In the genomic region with DNA sequence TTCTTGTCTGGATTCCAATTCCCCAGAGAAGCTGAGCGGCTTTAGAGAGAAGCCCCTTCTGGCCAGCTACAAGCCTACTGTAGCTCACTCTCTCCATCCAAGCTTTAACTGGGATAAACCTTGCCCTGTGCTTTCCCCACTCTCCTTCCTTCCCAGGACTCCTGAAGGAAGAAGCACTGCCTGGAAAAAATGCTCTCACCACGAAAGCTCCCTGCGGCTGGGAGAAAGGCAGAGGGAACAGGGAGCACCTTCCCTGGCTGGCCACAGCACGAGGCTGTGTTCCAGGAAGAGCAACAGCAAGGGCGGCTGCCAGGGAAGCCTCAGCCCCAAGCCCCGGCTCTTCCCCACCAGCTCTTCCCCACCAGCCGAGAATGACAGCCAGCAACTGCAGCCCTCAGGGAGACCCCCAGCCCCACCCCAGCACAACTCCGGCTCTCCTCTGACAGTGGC, we compare ENCODE assay signal across 8 cellular contexts. TPM values are rescaled to one million over a fixed set of nuclear protein-coding genes. Genes with fewer than 3 reads are reported as not detected.
DNase-seq lines count a peak whose midpoint lies in the region; ATAC-seq and TF ChIP-seq lines count a peak whose summit lies in the region.

No MANE protein-coding gene starts in this region.

- ATAC-seq in CD8-positive, alpha-beta T cell: no peak
- ATAC-seq in natural killer cell treated with Interleukin-12 subunit alpha and Interleukin-12 subunit beta and Interleukin-15 and Interleukin-18, amount 100 ng/mL, for 72 hours: no peak
- ATAC-seq in HG03378 (IDR thresholded peaks at IDR 0.05; ENCODE audit: unreplicated experiment): no peak

- TF ChIP-seq CTCF in CD8-positive, alpha-beta T cell (IDR thresholded peaks at IDR 0.05): no peak
- TF ChIP-seq CTCF in PC-9 (conservative IDR thresholded peaks at IDR 0.05) (no peak), epithelial cell of esophagus (IDR thresholded peaks at IDR 0.05; ENCODE audit: insufficient read depth, low read depth, low read length, missing control alignments) (no peak)

- CTCF ChIA-PET in CD8-positive, alpha-beta T cell (lab: Charles Lee): interaction anchor here (0.9 to 10.8 kb wide), 9 partner anchors 13 to 67 kb away, joined by 3 to 146 read pairs (median 5); a partner anchor contains a TSS
- CTCF ChIA-PET in PC-9 (lab: Charles Lee): interaction anchor here (0.5 to 0.6 kb wide), 2 partner anchors 42 to 629 kb away, joined by 3 to 11 read pairs; no protein-coding TSS in a partner anchor

- DNase-seq in CD8-positive, alpha-beta T cell: no peak
- DNase-seq in PC-9: no peak
- DNase-seq in epithelial cell of esophagus (ENCODE audit: low read depth): no peak
- no peak for DNase-seq in natural killer cell treated with Interleukin-12 subunit alpha and Interleukin-12 subunit beta and Interleukin-15 and Interleukin-18, amount 100 ng/mL, for 72 hours (ENCODE audit: low spot score)
- DNase-seq in NOMO-1 treated with DMSO at 0.1 percent for 48 hours (lab: John Stamatoyannopoulos, UW; ENCODE audit: unreplicated experiment): no peak
- DNase-seq in NCI-H2196 treated with DMSO at 0.1 percent for 48 hours (lab: John Stamatoyannopoulos, UW; ENCODE audit: unreplicated experiment): no peak
- DNase-seq in NCI-H1436 (lab: John Stamatoyannopoulos, UW): no peak

- H3K36me3 ChIP-seq in CD8-positive, alpha-beta T cell (ENCODE audit: insufficient read depth, low read length): no peaks in the 10 kb centered on the region
- H3K36me3 ChIP-seq in PC-9 (ENCODE audit: low read depth): no peaks in the 10 kb centered on the region

- POLR2A ChIA-PET in CD8-positive, alpha-beta T cell (lab: Charles Lee): interaction anchor here (0.9 to 12.9 kb wide), 5 partner anchors 9 to 44 kb away, joined by 3 to 219 read pairs (median 17); no protein-coding TSS in a partner anchor
- POLR2A ChIA-PET in PC-9 (lab: Charles Lee; ENCODE audit: unreplicated experiment): interaction anchor here (2.6 kb wide), 1 partner anchor 14 kb away, joined by 15 read pairs; no protein-coding TSS in a partner anchor

- no peaks in the 10 kb centered on the region for H3K27me3 ChIP-seq in CD8-positive, alpha-beta T cell (ENCODE audit: insufficient read depth, low read length)
- no peaks in the 10 kb centered on the region for H3K27me3 ChIP-seq in PC-9 (ENCODE audit: insufficient read depth, low read depth)

- H3K36me3 Mint-ChIP-seq in CD8-positive, alpha-beta T cell: peaks cover 1% of the 10 kb centered on the region
- H3K36me3 Mint-ChIP-seq in natural killer cell treated with Interleukin-12 subunit alpha and Interleukin-12 subunit beta and Interleukin-15 and Interleukin-18, amount 100 ng/mL, for 72 hours: no peaks in the 10 kb centered on the region

- no peaks in the 10 kb centered on the region for H3K27me3 Mint-ChIP-seq in CD8-positive, alpha-beta T cell (ENCODE audit: low read depth)
- H3K27me3 Mint-ChIP-seq in natural killer cell treated with Interleukin-12 subunit alpha and Interleukin-12 subunit beta and Interleukin-15 and Interleukin-18, amount 100 ng/mL, for 72 hours: no peaks in the 10 kb centered on the region

- H3K4me3 ChIP-seq in CD8-positive, alpha-beta T cell (ENCODE audit: low read depth, low read length): peak overlapping the region; percentile 55
- H3K4me3 ChIP-seq in PC-9 (no peak overlapping the region), epithelial cell of esophagus (ENCODE audit: low read length) (peak overlapping the region; percentile 3)

- peak overlapping the region; percentile 96 for H3K4me2 ChIP-seq in PC-9

- H3K79me2 ChIP-seq in PC-9 (ENCODE audit: low read depth): peaks cover 90% of the 10 kb centered on the region

- no TSS peak for BruUV-seq in PC-9 (replicated peaks; lab: Mats Ljungman, UMichigan)

- H4K20me1 ChIP-seq in PC-9 (ENCODE audit: insufficient read depth): 0 out of 2 replicates have a peak, but pooled peaks cover 5% of the 10 kb centered on the region

- H2AFZ ChIP-seq in PC-9: no peak overlapping the region

- peak overlapping the region; percentile 67 for H3K27ac ChIP-seq in CD8-positive, alpha-beta T cell (ENCODE audit: low read depth, low read length)
- H3K27ac ChIP-seq in PC-9: peak overlapping the region; percentile 90

- intact Hi-C loops in CD8-positive, alpha-beta T cell (cut with DNase I, micrococcal nuclease): loop anchor here (2.0 to 5.0 kb wide), 2 partner anchors 16 to 32 kb away; no protein-coding TSS in a partner anchor
- intact Hi-C loops in PC-9 (cut with micrococcal nuclease; ENCODE audit: unreplicated experiment): loop anchor here (5.0 kb wide), 1 partner anchor 93 kb away; no protein-coding TSS in a partner anchor

- peak overlapping the region; percentile 85 for H3K4me3 Mint-ChIP-seq in CD8-positive, alpha-beta T cell
- H3K4me3 Mint-ChIP-seq in natural killer cell treated with Interleukin-12 subunit alpha and Interleukin-12 subunit beta and Interleukin-15 and Interleukin-18, amount 100 ng/mL, for 72 hours: peak overlapping the region; percentile 87

- peaks cover 61% of the 10 kb centered on the region for H3F3A ChIP-seq in PC-9 (ENCODE audit: insufficient read depth, low read depth)

- H3K27ac Mint-ChIP-seq in CD8-positive, alpha-beta T cell: peak overlapping the region; percentile 97
- H3K27ac Mint-ChIP-seq in natural killer cell treated with Interleukin-12 subunit alpha and Interleukin-12 subunit beta and Interleukin-15 and Interleukin-18, amount 100 ng/mL, for 72 hours: peak overlapping the region; percentile 88 to 93

- H3K9me2 ChIP-seq in PC-9 (ENCODE audit: insufficient read depth): no peaks in the 10 kb centered on the region

- no peaks in the 10 kb centered on the region for H3K9me3 ChIP-seq in CD8-positive, alpha-beta T cell (ENCODE audit: low read length)
- no peaks in the 10 kb centered on the region for H3K9me3 ChIP-seq in PC-9 (ENCODE audit: insufficient read depth, low read depth)

- H3K9me3 Mint-ChIP-seq in CD8-positive, alpha-beta T cell: no peaks in the 10 kb centered on the region
- H3K9me3 Mint-ChIP-seq in natural killer cell treated with Interleukin-12 subunit alpha and Interleukin-12 subunit beta and Interleukin-15 and Interleukin-18, amount 100 ng/mL, for 72 hours: no peaks in the 10 kb centered on the region

- H3K4me1 Mint-ChIP-seq in CD8-positive, alpha-beta T cell (ENCODE audit: low read depth): peaks cover 84% of the 10 kb centered on the region
- peaks cover 79 to 88% of the 10 kb centered on the region in 2 donors for H3K4me1 Mint-ChIP-seq in natural killer cell treated with Interleukin-12 subunit alpha and Interleukin-12 subunit beta and Interleukin-15 and Interleukin-18, amount 100 ng/mL, for 72 hours (ENCODE audit: low read depth in 2 of 2)

- H3K4me1 ChIP-seq in CD8-positive, alpha-beta T cell (ENCODE audit: insufficient read depth, low read length): peaks cover 89% of the 10 kb centered on the region
- peaks cover 79% of the 10 kb centered on the region for H3K4me1 ChIP-seq in PC-9 (replicated peaks; ENCODE audit: insufficient read depth)

RNA-seq across cellular contexts. Expression of a gene that starts 40.8 kb away (rescaled TPM):
- total RNA-seq in CD8-positive, alpha-beta T cell: 10 to 100 TPM; 39.4 to 39.8 TPM
- total RNA-seq in PC-9 (2021): 13.6 and 16.8 TPM in 2 replicates
- total RNA-seq in natural killer cell treated with Interleukin-12 subunit alpha and Interleukin-12 subunit beta and Interleukin-15 and Interleukin-18, amount 100 ng/mL, for 72 hours: 10 to 100 TPM; 18.9 to 32.2 TPM
